ENCODE assay signal across 8 cellular contexts in the genomic region with DNA sequence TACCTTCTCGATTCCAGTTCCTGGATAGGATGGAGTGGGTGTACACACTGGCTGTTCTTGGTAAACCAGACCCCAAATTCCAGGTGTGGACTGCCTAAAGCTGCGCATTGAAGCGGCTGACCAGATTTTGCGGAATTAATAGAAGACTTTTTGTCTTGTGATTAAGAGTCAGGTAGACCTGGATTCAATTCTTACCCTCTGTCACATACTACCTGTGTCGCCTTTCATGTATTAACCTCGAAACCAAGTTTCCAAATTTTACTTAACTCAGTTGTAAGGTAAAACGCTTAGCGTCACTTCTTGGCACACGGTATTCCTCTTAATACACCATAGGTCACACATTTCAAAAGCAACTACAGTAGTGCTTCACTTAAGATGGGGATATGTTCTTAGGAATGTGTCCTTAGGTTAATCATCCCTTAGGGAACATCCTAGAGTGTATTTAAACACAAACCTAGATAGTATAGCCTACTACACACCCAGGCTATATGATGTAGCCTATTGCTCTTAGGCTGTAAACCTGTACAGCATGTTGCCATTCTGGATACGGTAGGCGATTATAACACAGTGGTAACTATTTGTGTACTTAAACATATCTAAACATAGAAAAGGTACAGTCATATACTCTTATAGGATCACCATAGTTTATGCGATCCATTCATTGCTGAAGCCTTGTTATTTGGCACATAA. TPM values are rescaled to one million over a fixed set of nuclear protein-coding genes. Genes with fewer than 3 reads are reported as not detected.
DNase-seq lines count a peak whose midpoint lies in the region; ATAC-seq and TF ChIP-seq lines count a peak whose summit lies in the region.

No MANE protein-coding gene starts in this region.

- H3K27ac Mint-ChIP-seq in CD4-positive, alpha-beta memory T cell: peak overlapping the region; percentile 93 to 100 (median 99)
- H3K27ac Mint-ChIP-seq in neural progenitor cell: peak overlapping the region; percentile 99

- TF ChIP-seq CTCF in neural progenitor cell (IDR thresholded peaks at IDR 0.05): no peak

- H3K27me3 ChIP-seq in CD4-positive, alpha-beta memory T cell (ENCODE audit: insufficient read depth, low read length): no peaks in the 10 kb centered on the region
- no peaks in the 10 kb centered on the region for H3K27me3 ChIP-seq in effector memory CD4-positive, alpha-beta T cell (replicated peaks; ENCODE audit: control insufficient read depth, insufficient read depth, low read length, poor library complexity, severe bottlenecking)
- no peaks in the 10 kb centered on the region for H3K27me3 ChIP-seq in neural progenitor cell

- H3K4me3 Mint-ChIP-seq in CD4-positive, alpha-beta memory T cell: peak overlapping the region; percentile 96 to 100 (median 100)
- H3K4me3 Mint-ChIP-seq in neural progenitor cell: peak overlapping the region; percentile 97

- H4K20me1 ChIP-seq in neural progenitor cell (ENCODE audit: low read depth): no peaks in the 10 kb centered on the region

- H3K27me3 Mint-ChIP-seq in CD4-positive, alpha-beta memory T cell: peaks cover 4% of the 10 kb centered on the region in 2 donors
- peaks cover 3% of the 10 kb centered on the region for H3K27me3 Mint-ChIP-seq in neural progenitor cell (ENCODE audit: insufficient read depth, low read depth)

- no peaks in the 10 kb centered on the region for H3K9me3 ChIP-seq in CD4-positive, alpha-beta memory T cell (ENCODE audit: control insufficient read depth in 1 of 2, low read length in 2 of 2)
- H3K9me3 ChIP-seq in effector memory CD4-positive, alpha-beta T cell (ENCODE audit: control insufficient read depth, low read length): no peaks in the 10 kb centered on the region
- H3K9me3 ChIP-seq in neural progenitor cell (ENCODE audit: low read depth): no peaks in the 10 kb centered on the region

- H2AFZ ChIP-seq in neural progenitor cell (replicated peaks): peak overlapping the region; percentile 93

- H3K9me3 Mint-ChIP-seq in CD4-positive, alpha-beta memory T cell: no peaks in the 10 kb centered on the region
- peaks cover 7% of the 10 kb centered on the region for H3K9me3 Mint-ChIP-seq in neural progenitor cell

- H3K4me1 ChIP-seq in CD4-positive, alpha-beta memory T cell (ENCODE audit: insufficient read depth, low read length): peaks cover 38% of the 10 kb centered on the region
- peaks cover 13% of the 10 kb centered on the region for H3K4me1 ChIP-seq in effector memory CD4-positive, alpha-beta T cell (ENCODE audit: control insufficient read depth, insufficient read depth, low read length, poor library complexity, severe bottlenecking)
- peaks cover 7% of the 10 kb centered on the region for H3K4me1 ChIP-seq in neural progenitor cell

- H3K36me3 Mint-ChIP-seq in CD4-positive, alpha-beta memory T cell: peaks cover 14 to 25% of the 10 kb centered on the region in 2 donors
- peaks cover 12% of the 10 kb centered on the region for H3K36me3 Mint-ChIP-seq in neural progenitor cell

- no peak for DNase-seq in CD4-positive, alpha-beta memory T cell
- DNase-seq in NCI-H69 (lab: John Stamatoyannopoulos, UW) (peak; percentile 19), neural progenitor cell (ENCODE audit: low spot score) (no peak), cortex of kidney (lab: John Stamatoyannopoulos, UW) (no peak), G401 (ENCODE audit: low spot score) (no peak)
- DNase-seq in effector memory CD4-positive, alpha-beta T cell: no peak

- POLR2A ChIA-PET in CD4-positive, alpha-beta memory T cell (lab: Charles Lee; ENCODE audit: partially characterized antibody): interaction anchor here (0.6 to 4.7 kb wide), 14 partner anchors 20 to 1744 kb away, joined by 3 to 55 read pairs (median 3); partner anchors contain the start of genes ASF1A, DCBLD1, RWDD1 and TSPYL1

- no peaks in the 10 kb centered on the region for H3K36me3 ChIP-seq in CD4-positive, alpha-beta memory T cell (ENCODE audit: insufficient read depth, low read length)
- no peaks in the 10 kb centered on the region for H3K36me3 ChIP-seq in effector memory CD4-positive, alpha-beta T cell (ENCODE audit: control insufficient read depth, insufficient read depth, low read length)
- H3K36me3 ChIP-seq in neural progenitor cell: no peaks in the 10 kb centered on the region

- ATAC-seq in GM21786 (IDR thresholded peaks at IDR 0.05; ENCODE audit: unreplicated experiment): no peak
- no peak for ATAC-seq in GM21737 (IDR thresholded peaks at IDR 0.05; ENCODE audit: unreplicated experiment)

- peaks cover 38% of the 10 kb centered on the region for H3K79me2 ChIP-seq in neural progenitor cell (ENCODE audit: low read depth)

- H3F3A ChIP-seq in neural progenitor cell (ENCODE audit: low read depth): no peaks in the 10 kb centered on the region

- H3K4me2 ChIP-seq in neural progenitor cell: peak overlapping the region; percentile 73

- peak overlapping the region; percentile 75 for H3K27ac ChIP-seq in CD4-positive, alpha-beta memory T cell (ENCODE audit: low read depth, low read length)
- H3K27ac ChIP-seq in effector memory CD4-positive, alpha-beta T cell (ENCODE audit: insufficient read depth, low read length, poor library complexity, severe bottlenecking): peak overlapping the region; percentile 77
- no peak overlapping the region for H3K27ac ChIP-seq in neural progenitor cell

- in situ Hi-C loops in G401 (cut with HindIII; ENCODE audit: low sequenced_read_pairs): no loop called here

- peak overlapping the region; percentile 53 to 87 for H3K4me3 ChIP-seq in CD4-positive, alpha-beta memory T cell (ENCODE audit: low read length in 2 of 2)
- peak overlapping the region; percentile 94 for H3K4me3 ChIP-seq in effector memory CD4-positive, alpha-beta T cell (ENCODE audit: insufficient read depth, low read depth, low read length, poor library complexity, severe bottlenecking)
- H3K4me3 ChIP-seq in neural progenitor cell: peak overlapping the region; percentile 67

- H3K4me1 Mint-ChIP-seq in CD4-positive, alpha-beta memory T cell: peaks cover 31 to 52% (median 39%) of the 10 kb centered on the region in 4 donors
- peaks cover 20% of the 10 kb centered on the region for H3K4me1 Mint-ChIP-seq in neural progenitor cell

- intact Hi-C loops in CD4-positive, alpha-beta memory T cell (cut with micrococcal nuclease): loop anchor here (1.0 to 10.0 kb wide), 9 partner anchors 54 to 1747 kb away; partner anchors contain the start of genes ASF1A, DCBLD1, KPNA5 and NT5DC1

- no peak overlapping the region for H3K9ac ChIP-seq in neural progenitor cell

- CTCF ChIA-PET in CD4-positive, alpha-beta memory T cell (lab: Charles Lee; ENCODE audit: partially characterized antibody): interaction anchor here (0.6 to 6.0 kb wide), 14 partner anchors 7 to 259 kb away, joined by 3 to 100 read pairs (median 6); no protein-coding TSS in a partner anchor

RNA-seq across cellular contexts. Expression of gene GOPC, which starts 0.7 kb away (rescaled TPM):
- total RNA-seq in CD4-positive, alpha-beta memory T cell: 10 to 100 TPM; 37.7 to 37.8 TPM
- polyA plus RNA-seq in CD4-positive, alpha-beta memory T cell: 10 to 100 TPM; 14.6 to 15.5 TPM
- total RNA-seq in neural progenitor cell (ENCODE audit: low replicate concordance): 24.7 and 39.2 TPM in 2 replicates
- 11.1 and 15.1 TPM in 2 replicates for total RNA-seq in G401 (2014; rRNA removed; shearing (Covaris generic))
